In the genomic region with DNA sequence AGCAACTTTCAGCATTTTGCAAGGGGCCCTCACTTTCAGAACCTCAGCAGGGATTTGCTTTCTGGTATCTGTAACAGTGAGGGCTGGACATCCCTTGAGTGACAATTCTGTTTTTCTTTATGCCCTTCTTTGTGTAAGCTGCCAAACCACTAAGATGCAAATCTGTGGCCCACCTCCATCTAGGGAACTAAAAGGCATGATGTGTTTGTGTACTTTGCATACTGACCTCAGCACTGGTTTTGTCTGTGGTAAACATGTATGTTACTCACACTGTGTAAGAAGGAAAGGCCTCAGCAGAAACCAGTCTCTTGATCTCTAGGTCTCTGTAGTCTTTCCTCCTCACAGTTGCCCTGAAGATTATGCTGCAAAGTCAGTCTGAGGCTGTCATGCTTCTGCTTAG, we compare ENCODE assay signal across 11 cellular contexts.
A peak's percentile ranks its signal among the peaks of the same experiment; 100 is the strongest.
DNase-seq lines count a peak whose midpoint lies in the region; ATAC-seq and TF ChIP-seq lines count a peak whose summit lies in the region.
"Had no signal": no experiment of that assay in that cellular context is flagged by ENCODE, and none has a peak within 500 bp of the region (broad histone marks: within the 10 kb centered on the region; RNA-seq: fewer than 3 reads in every experiment).

No MANE protein-coding gene starts in this region.

- H3K27me3 Mint-ChIP-seq in MCF 10A (ENCODE audit: insufficient read depth, unreplicated experiment), result peaks cover 14% of the 10 kb centered on the region

- H3K4me2 ChIP-seq in mammary epithelial cell (ENCODE audit: insufficient read depth, low read depth, low read length) (no peak overlapping the region), PC-9 (no peak overlapping the region)

- no peaks in the 10 kb centered on the region for H3K79me2 ChIP-seq in mammary epithelial cell (ENCODE audit: insufficient read depth, low read length)
- H3K79me2 ChIP-seq in PC-9 (ENCODE audit: low read depth), result no peaks in the 10 kb centered on the region

- peaks cover 7% of the 10 kb centered on the region for H3K9me3 Mint-ChIP-seq in MCF 10A (ENCODE audit: unreplicated experiment)

- ATAC-seq in HG02798 (IDR thresholded peaks at IDR 0.05; ENCODE audit: poor library complexity, unreplicated experiment) (peak; percentile 99), HG03575 (IDR thresholded peaks at IDR 0.05; ENCODE audit: extremely low read depth, insufficient number of reproducible peaks, low FRiP score, unreplicated experiment) (peak; percentile 99)
- ATAC-seq: gastrocnemius medialis had no signal

- TF ChIP-seq CTCF in mammary epithelial cell (conservative IDR thresholded peaks at IDR 0.05 in 1 of 2, IDR thresholded peaks at IDR 0.05 in 1 of 2; ENCODE audit: extremely low read depth in 1 of 2, insufficient read depth in 1 of 2, low read depth in 1 of 2, low read length in 2 of 2) (no peak), MCF 10A (IDR thresholded peaks at IDR 0.05; ENCODE audit: unreplicated experiment) (no peak), PC-9 (conservative IDR thresholded peaks at IDR 0.05) (no peak)

- dilution Hi-C loops in mammary epithelial cell (cut with HindIII; ENCODE audit: low sequenced_read_pairs), result no loop called here

- no peak overlapping the region for H3K9ac ChIP-seq in mammary epithelial cell (ENCODE audit: insufficient read depth, low read length)

- H3K27ac ChIP-seq in mammary epithelial cell (ENCODE audit: insufficient read depth, low read depth, low read length), result no peak overlapping the region
- no peak overlapping the region for H3K27ac ChIP-seq in PC-9
- H3K27ac ChIP-seq: gastrocnemius medialis had no signal

- H2AFZ ChIP-seq in mammary epithelial cell (ENCODE audit: low read depth, low read length) (no peak overlapping the region), PC-9 (no peak overlapping the region)

- H4K20me1 ChIP-seq in mammary epithelial cell (ENCODE audit: insufficient read depth, low read length) (no peaks in the 10 kb centered on the region), PC-9 (ENCODE audit: insufficient read depth) (no peaks in the 10 kb centered on the region)

- H3F3A ChIP-seq in PC-9 (ENCODE audit: insufficient read depth, low read depth), result no peaks in the 10 kb centered on the region

- no peak overlapping the region for H3K4me3 Mint-ChIP-seq in MCF 10A (ENCODE audit: unreplicated experiment)

- H3K4me3 ChIP-seq in mammary epithelial cell (replicated peaks in 1 of 3; ENCODE audit: insufficient read depth in 1 of 3, low read depth in 2 of 3, low read length in 3 of 3) (no peak overlapping the region), PC-9 (no peak overlapping the region)
- H3K4me3 ChIP-seq: gastrocnemius medialis had no signal

- CTCF ChIA-PET in mammary epithelial cell (lab: Charles Lee; ENCODE audit: low non-redundant PET), result no interaction called here
- CTCF ChIA-PET in MCF 10A (lab: Yijun Ruan, JAX), result no interaction called here
- CTCF ChIA-PET in PC-9 (lab: Charles Lee), result no interaction called here

- H3K36me3 ChIP-seq in mammary epithelial cell (ENCODE audit: insufficient read depth, low read length) (no peaks in the 10 kb centered on the region), PC-9 (ENCODE audit: low read depth) (no peaks in the 10 kb centered on the region)
- H3K36me3 ChIP-seq: gastrocnemius medialis had no signal

- H3K27me3 ChIP-seq in mammary epithelial cell (ENCODE audit: insufficient read depth, low read length) (no peaks in the 10 kb centered on the region), PC-9 (ENCODE audit: insufficient read depth, low read depth) (peaks cover 66% of the 10 kb centered on the region)
- H3K27me3 ChIP-seq: gastrocnemius medialis had no signal

- in situ Hi-C loops in mammary epithelial cell (cut with MboI; ENCODE audit: low sequenced_read_pairs in 2 of 2), result no loop called here

- BruUV-seq in mammary epithelial cell (replicated peaks; lab: Mats Ljungman, UMichigan), result no TSS peak
- BruUV-seq in MCF 10A (replicated peaks; lab: Mats Ljungman, UMichigan), result no TSS peak
- no TSS peak for BruUV-seq in PC-9 (replicated peaks; lab: Mats Ljungman, UMichigan)

- intact Hi-C loops in mammary epithelial cell (cut with micrococcal nuclease), result no loop called here
- intact Hi-C loops in MCF 10A (cut with micrococcal nuclease), result no loop called here
- intact Hi-C loops in PC-9 (cut with micrococcal nuclease; ENCODE audit: unreplicated experiment), result no loop called here

- H3K4me1 ChIP-seq in mammary epithelial cell (ENCODE audit: insufficient read depth, low read length) (no peaks in the 10 kb centered on the region), PC-9 (replicated peaks; ENCODE audit: insufficient read depth) (no peaks in the 10 kb centered on the region)
- H3K4me1 ChIP-seq: gastrocnemius medialis had no signal

- H3K9me3 ChIP-seq in mammary epithelial cell (replicated peaks; ENCODE audit: insufficient read depth, low read length) (no peaks in the 10 kb centered on the region), PC-9 (ENCODE audit: insufficient read depth, low read depth) (no peaks in the 10 kb centered on the region)
- H3K9me3 ChIP-seq: gastrocnemius medialis had no signal

- POLR2A ChIA-PET in MCF 10A (lab: Yijun Ruan, JAX), result interaction anchor here (0.7 kb wide), 1 partner anchor 16 kb away, joined by 3 read pairs; no protein-coding TSS in a partner anchor
- POLR2A ChIA-PET in PC-9 (lab: Charles Lee; ENCODE audit: unreplicated experiment), result no interaction called here

- no peaks in the 10 kb centered on the region for H3K9me2 ChIP-seq in PC-9 (ENCODE audit: insufficient read depth)

- H3K36me3 Mint-ChIP-seq in MCF 10A (ENCODE audit: insufficient read depth, unreplicated experiment), result peaks cover 4% of the 10 kb centered on the region

- no peak overlapping the region for H3K27ac Mint-ChIP-seq in MCF 10A (ENCODE audit: low read depth, unreplicated experiment)

- peaks cover 5% of the 10 kb centered on the region for H3K4me1 Mint-ChIP-seq in MCF 10A (ENCODE audit: insufficient read depth, unreplicated experiment)

- DNase-seq in mammary epithelial cell (peak; percentile 39), MCF 10A (ENCODE audit: unreplicated experiment) (no peak), PC-9 (no peak), OCI-M2 (lab: John Stamatoyannopoulos, UW; ENCODE audit: unreplicated experiment) (no peak), DMS114 treated with DMSO at 0.1 percent for 48 hours (lab: John Stamatoyannopoulos, UW; ENCODE audit: unreplicated experiment) (no peak)
- DNase-seq in activated naive CD4-positive, alpha-beta T cell treated with Interleukin-2 at 50 U/mL for 16 hours, result no peak
- DNase-seq: gastrocnemius medialis, KG1, substantia nigra had no signal
